ENCODE assay signal across 25 cellular contexts in the genomic region with DNA sequence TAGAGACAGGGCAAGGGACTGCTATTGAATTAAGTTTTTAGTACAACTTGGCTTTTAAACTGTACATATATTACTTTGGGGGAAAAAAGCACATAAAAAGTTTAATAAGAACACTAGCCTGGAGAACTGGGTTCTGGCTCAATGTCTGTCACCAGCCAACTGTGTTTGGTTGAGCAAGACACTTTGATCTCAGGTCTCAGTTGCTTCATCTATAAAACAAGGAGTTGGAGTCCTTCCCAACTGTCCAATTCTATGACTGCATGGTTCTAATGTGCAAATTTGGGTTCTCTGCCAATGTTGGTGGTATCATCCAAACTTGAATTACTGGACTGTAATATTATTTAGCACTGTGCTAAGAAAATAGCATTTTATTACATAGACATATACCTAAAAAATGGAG. TPM values are rescaled to one million over a fixed set of nuclear protein-coding genes. Genes with fewer than 3 reads are reported as not detected.
A peak's percentile ranks its signal among the peaks of the same experiment; 100 is the strongest.
DNase-seq lines count a peak whose midpoint lies in the region; ATAC-seq, FAIRE-seq and TF ChIP-seq lines count a peak whose summit lies in the region.
"Had no signal": no experiment of that assay in that cellular context is flagged by ENCODE, and none has a peak within 500 bp of the region (broad histone marks: within the 10 kb centered on the region; RNA-seq: fewer than 3 reads in every experiment).

No MANE protein-coding gene starts in this region.

- no peak overlapping the region for H2AFZ ChIP-seq in ACC112 (ENCODE audit: low read length, unreplicated experiment)
- H2AFZ ChIP-seq in GM23248: no peak overlapping the region
- no peak overlapping the region for H2AFZ ChIP-seq in Karpas-422 (ENCODE audit: low read length)

- TF ChIP-seq RAD21 in liver (IDR thresholded peaks at IDR 0.05): peak; percentile 33 to 44

- H3K9me3 ChIP-seq in GM23248 (ENCODE audit: low read depth): no peaks in the 10 kb centered on the region
- no peaks in the 10 kb centered on the region for H3K9me3 ChIP-seq in liver (ENCODE audit: control insufficient read depth in 4 of 4, low read length in 3 of 4)
- H3K9me3 ChIP-seq in Karpas-422 (ENCODE audit: low read length): no peaks in the 10 kb centered on the region
- H3K9me3 ChIP-seq: uterus had no signal

- peak overlapping the region; percentile 25; the same call in 1 of the 2 replicates for H3K27ac ChIP-seq in ACC112 (ENCODE audit: low read depth, low read length)
- no peak overlapping the region for H3K27ac ChIP-seq in GM23248
- no peak overlapping the region for H3K27ac ChIP-seq in liver (ENCODE audit: low read depth in 1 of 2, low read length in 2 of 2)
- H3K27ac ChIP-seq in Karpas-422 (ENCODE audit: low read length): no peak overlapping the region
- H3K27ac ChIP-seq: foreskin keratinocyte had no signal

- H3K4me2 ChIP-seq in GM23248 (ENCODE audit: unreplicated experiment) (peak overlapping the region; percentile 0), Karpas-422 (ENCODE audit: low read depth, low read length, poor library complexity, severe bottlenecking) (no peak overlapping the region)

- H3K36me3 Mint-ChIP-seq in central memory CD8-positive, alpha-beta T cell (ENCODE audit: insufficient read depth): peaks cover 4% of the 10 kb centered on the region

- no peak for ATAC-seq in central memory CD8-positive, alpha-beta T cell (replicated peaks; ENCODE audit: extremely low read depth, poor library complexity, severe bottlenecking)
- no peak for ATAC-seq in HG03108 (IDR thresholded peaks at IDR 0.05; ENCODE audit: unreplicated experiment)
- ATAC-seq: activated CD4-positive, alpha-beta T cell treated with anti-CD3 and anti-CD28 coated beads for 36 hours; activated CD8-positive, alpha-beta memory T cell treated with anti-CD3 and anti-CD28 coated beads, Interleukin-2, amount 10 ng/mL, durations not matched to agents 7 days and 5 days; activated T-helper 17 cell treated with anti-CD3 and anti-CD28 coated beads, Interleukin-2, amount 50 U/mL, for 72 hours; foreskin keratinocyte had no signal

- H3K4me3 ChIP-seq in ACC112 (ENCODE audit: low read depth, low read length) (no peak overlapping the region), GM23248 (no peak overlapping the region), liver (ENCODE audit: low read depth in 1 of 3, low read length in 3 of 3) (no peak overlapping the region), Karpas-422 (ENCODE audit: low read length) (no peak overlapping the region)
- H3K4me3 ChIP-seq: uterus had no signal

- H3K9ac ChIP-seq in GM23248 (no peak overlapping the region), liver (ENCODE audit: low read depth in 1 of 2, low read length in 2 of 2) (no peak overlapping the region), Karpas-422 (ENCODE audit: low read length) (no peak overlapping the region)

- in situ Hi-C loops in GM23248 (cut with MboI): no loop called here

- no peaks in the 10 kb centered on the region for H3K9me2 ChIP-seq in GM23248 (ENCODE audit: insufficient read depth)
- H3K9me2 ChIP-seq in Karpas-422 (replicated peaks; ENCODE audit: insufficient read depth, low read length): no peaks in the 10 kb centered on the region; the same call in 1 of the 2 replicates

- H3K36me3 ChIP-seq in ACC112 (ENCODE audit: insufficient read depth, low read length): no peaks in the 10 kb centered on the region
- H3K36me3 ChIP-seq in GM23248 (ENCODE audit: low read depth): no peaks in the 10 kb centered on the region
- no peaks in the 10 kb centered on the region for H3K36me3 ChIP-seq in liver (ENCODE audit: control insufficient read depth in 4 of 4, insufficient read depth in 3 of 4, low read depth in 1 of 4, low read length in 3 of 4)
- no peaks in the 10 kb centered on the region for H3K36me3 ChIP-seq in Karpas-422 (ENCODE audit: insufficient read depth, low read length)
- H3K36me3 ChIP-seq: uterus had no signal

- peaks cover 26% of the 10 kb centered on the region for H3F3A ChIP-seq in GM23248 (ENCODE audit: insufficient read depth)

- H3K27me3 ChIP-seq in ACC112 (ENCODE audit: insufficient read depth, low read length): no peaks in the 10 kb centered on the region
- H3K27me3 ChIP-seq in GM23248 (replicated peaks; ENCODE audit: insufficient read depth): no peaks in the 10 kb centered on the region
- no peaks in the 10 kb centered on the region for H3K27me3 ChIP-seq in liver (ENCODE audit: control insufficient read depth in 4 of 4, insufficient read depth in 4 of 4, low read length in 3 of 4)
- H3K27me3 ChIP-seq in Karpas-422 (ENCODE audit: low read length): no peaks in the 10 kb centered on the region
- H3K27me3 ChIP-seq: foreskin keratinocyte, uterus had no signal

- no peaks in the 10 kb centered on the region for H4K20me1 ChIP-seq in GM23248 (ENCODE audit: insufficient read depth)
- H4K20me1 ChIP-seq in Karpas-422 (ENCODE audit: insufficient read depth, low read depth, low read length): no peaks in the 10 kb centered on the region

- DNase-seq in GM23248 (peak; percentile 83), D721Med (ENCODE audit: insufficient read length, low spot score) (no peak), NAMALWA (ENCODE audit: low spot score) (no peak), Karpas-422 (no peak)
- DNase-seq in central memory CD8-positive, alpha-beta T cell (ENCODE audit: low spot score in 2 of 2): no peak
- DNase-seq: ACHN; activated CD4-positive, alpha-beta T cell treated with anti-CD3 and anti-CD28 coated beads for 36 hours; activated CD8-positive, alpha-beta memory T cell treated with anti-CD3 and anti-CD28 coated beads, Interleukin-2, amount 10 ng/mL, durations not matched to agents 7 days and 5 days; foreskin keratinocyte; hypothalamus; kidney; NCI-H1436 treated with DMSO at 0.1 percent for 48 hours; NCI-H2171 treated with DMSO at 0.1 percent for 48 hours; nucleus accumbens; SHP77 treated with DMSO at 0.1 percent for 48 hours; substantia nigra; uterus had no signal

- H3K79me2 ChIP-seq in ACC112 (ENCODE audit: control insufficient read depth, insufficient read depth, low read length, unreplicated experiment) (peaks cover 4% of the 10 kb centered on the region), GM23248 (ENCODE audit: insufficient read depth) (no peaks in the 10 kb centered on the region), Karpas-422 (ENCODE audit: low read length) (no peaks in the 10 kb centered on the region)

- FAIRE-seq in D721Med (lab: Jason Lieb, UNC): no peak
- FAIRE-seq: colon, H54, kidney, TTC549 had no signal

- H3K9me3 Mint-ChIP-seq in central memory CD8-positive, alpha-beta T cell: peaks cover 5% of the 10 kb centered on the region

- no peaks in the 10 kb centered on the region for H3K27me3 Mint-ChIP-seq in central memory CD8-positive, alpha-beta T cell
- H3K27me3 Mint-ChIP-seq: activated CD4-positive, alpha-beta T cell treated with anti-CD3 and anti-CD28 coated beads for 36 hours; activated naive CD8-positive, alpha-beta T cell; activated T-helper 17 cell treated with anti-CD3 and anti-CD28 coated beads, Interleukin-2, amount 50 U/mL, for 72 hours had no signal

- peaks cover 48% of the 10 kb centered on the region for H3K4me1 ChIP-seq in ACC112 (ENCODE audit: control insufficient read depth, insufficient read depth, low read length, unreplicated experiment)
- peaks cover 33% of the 10 kb centered on the region for H3K4me1 ChIP-seq in GM23248 (ENCODE audit: insufficient read depth)
- peaks cover 0 to 26% (median 14%) of the 10 kb centered on the region in 4 donors for H3K4me1 ChIP-seq in liver (ENCODE audit: control insufficient read depth in 4 of 4, insufficient read depth in 4 of 4, low read length in 3 of 4)
- H3K4me1 ChIP-seq in Karpas-422 (ENCODE audit: low read length): no peaks in the 10 kb centered on the region

- H3K4me3 Mint-ChIP-seq in central memory CD8-positive, alpha-beta T cell: no peak overlapping the region
- H3K4me3 Mint-ChIP-seq: activated CD4-positive, alpha-beta T cell treated with anti-CD3 and anti-CD28 coated beads for 36 hours; activated CD8-positive, alpha-beta memory T cell treated with anti-CD3 and anti-CD28 coated beads, Interleukin-2, amount 10 ng/mL, durations not matched to agents 7 days and 5 days; activated naive CD8-positive, alpha-beta T cell; activated T-helper 17 cell treated with anti-CD3 and anti-CD28 coated beads, Interleukin-2, amount 50 U/mL, for 72 hours had no signal

- TF ChIP-seq CTCF in liver (IDR thresholded peaks at IDR 0.05; ENCODE audit: low read depth, low read length, missing input control): no peak
- no peak for TF ChIP-seq CTCF in D721Med (IDR thresholded peaks at IDR 0.05; ENCODE audit: insufficient read depth, missing control alignments)

- H3K27ac Mint-ChIP-seq in central memory CD8-positive, alpha-beta T cell (ENCODE audit: low read depth): peak overlapping the region; percentile 23
- H3K27ac Mint-ChIP-seq: activated CD4-positive, alpha-beta T cell treated with anti-CD3 and anti-CD28 coated beads for 36 hours; activated CD8-positive, alpha-beta memory T cell treated with anti-CD3 and anti-CD28 coated beads, Interleukin-2, amount 10 ng/mL, durations not matched to agents 7 days and 5 days; activated naive CD8-positive, alpha-beta T cell; activated T-helper 17 cell treated with anti-CD3 and anti-CD28 coated beads, Interleukin-2, amount 50 U/mL, for 72 hours had no signal

- H3K4me1 Mint-ChIP-seq in central memory CD8-positive, alpha-beta T cell: peaks cover 32% of the 10 kb centered on the region

TF ChIP-seq in liver, 16 proteins besides CTCF, POLR2A, EP300 and RAD21 (continues in another document):
- TF ChIP-seq EGR1 (IDR thresholded peaks at IDR 0.05; ENCODE audit: low read depth in 2 of 2) (no peak), FOXA1 (IDR thresholded peaks at IDR 0.05) (no peak), YY1 (IDR thresholded peaks at IDR 0.05) (peak; percentile 32), TAF1 (conservative IDR thresholded peaks at IDR 0.05) (no peak), RXRA (IDR thresholded peaks at IDR 0.05) (peak; percentile 11 to 35), SP1 (IDR thresholded peaks at IDR 0.05) (no peak)
- TF ChIP-seq, protein P1, sequence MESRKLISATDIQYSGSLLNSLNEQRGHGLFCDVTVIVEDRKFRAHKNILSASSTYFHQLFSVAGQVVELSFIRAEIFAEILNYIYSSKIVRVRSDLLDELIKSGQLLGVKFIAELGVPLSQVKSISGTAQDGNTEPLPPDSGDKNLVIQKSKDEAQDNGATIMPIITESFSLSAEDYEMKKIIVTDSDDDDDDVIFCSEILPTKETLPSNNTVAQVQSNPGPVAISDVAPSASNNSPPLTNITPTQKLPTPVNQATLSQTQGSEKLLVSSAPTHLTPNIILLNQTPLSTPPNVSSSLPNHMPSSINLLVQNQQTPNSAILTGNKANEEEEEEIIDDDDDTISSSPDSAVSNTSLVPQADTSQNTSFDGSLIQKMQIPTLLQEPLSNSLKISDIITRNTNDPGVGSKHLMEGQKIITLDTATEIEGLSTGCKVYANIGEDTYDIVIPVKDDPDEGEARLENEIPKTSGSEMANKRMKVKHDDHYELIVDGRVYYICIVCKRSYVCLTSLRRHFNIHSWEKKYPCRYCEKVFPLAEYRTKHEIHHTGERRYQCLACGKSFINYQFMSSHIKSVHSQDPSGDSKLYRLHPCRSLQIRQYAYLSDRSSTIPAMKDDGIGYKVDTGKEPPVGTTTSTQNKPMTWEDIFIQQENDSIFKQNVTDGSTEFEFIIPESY (IDR thresholded peaks at IDR 0.05): no peak

RNA-seq across cellular contexts. Expression of a gene that starts 50.3 kb away (rescaled TPM):
- 3.4 and 3.7 TPM in 2 replicates for total RNA-seq in GM23248 (2014; rRNA removed; shearing (Covaris generic))
- polyA plus RNA-seq in GM23248 (2016; fragmentation: Nextera tagmentation; extraction: Ambion mirVana) (4.5 and 4.9 TPM in 2 replicates), liver (1 to 10 TPM; 4.6 to 7.4 TPM)
- 1 to 10 TPM; 2.1 to 5.9 TPM for total RNA-seq in liver
- total RNA-seq in Karpas-422 (2014; rRNA removed; shearing (Covaris generic); ENCODE audit: low replicate concordance): not detected in 2 replicates
